13 cellular contexts compared by ENCODE assay signal in the genomic region with DNA sequence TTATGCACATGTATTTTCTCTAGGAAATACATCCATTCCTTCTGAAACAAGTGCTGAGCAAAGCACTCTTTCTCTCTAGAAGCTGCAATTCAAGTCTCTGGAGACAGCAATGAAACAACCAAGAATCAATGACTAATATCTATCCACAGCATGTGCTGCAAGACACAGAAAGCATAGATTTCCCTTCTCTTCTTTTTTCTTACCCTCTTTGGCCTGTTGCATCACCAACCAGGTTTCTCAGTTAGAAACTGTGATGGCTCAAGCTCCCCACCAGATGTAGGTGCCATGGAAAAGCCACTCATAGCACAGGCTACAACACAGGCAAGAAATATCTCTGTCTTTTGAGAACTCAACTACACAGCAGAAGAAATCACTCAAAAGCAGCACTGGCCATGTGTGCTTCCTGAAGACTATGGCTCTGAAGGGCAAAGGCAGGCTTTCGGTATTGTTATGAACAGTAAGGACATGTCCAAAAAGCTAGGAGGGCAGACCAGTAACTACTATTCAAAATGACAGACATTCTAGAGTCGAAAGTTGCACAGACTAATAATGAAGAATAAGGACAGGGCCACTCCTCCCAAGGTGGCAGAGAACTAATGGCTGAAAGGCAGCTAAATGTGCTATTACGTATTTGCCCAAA. TPM values are rescaled to one million over a fixed set of nuclear protein-coding genes. Genes with fewer than 3 reads are reported as not detected.
DNase-seq lines count a peak whose midpoint lies in the region; ATAC-seq and TF ChIP-seq lines count a peak whose summit lies in the region.
"Had no signal": no experiment of that assay in that cellular context is flagged by ENCODE, and none has a peak within 500 bp of the region (broad histone marks: within the 10 kb centered on the region; RNA-seq: fewer than 3 reads in every experiment).

No MANE protein-coding gene starts in this region.

- TF ChIP-seq CTCF in natural killer cell (IDR thresholded peaks at IDR 0.05) (no peak), epithelial cell of esophagus (IDR thresholded peaks at IDR 0.05; ENCODE audit: insufficient read depth, low read depth, low read length, missing control alignments) (no peak)

- H3K36me3 Mint-ChIP-seq in natural killer cell treated with Interleukin-12 subunit alpha and Interleukin-12 subunit beta and Interleukin-15 and Interleukin-18, amount 100 ng/mL, for 72 hours = peaks cover 7% of the 10 kb centered on the region
- H3K36me3 Mint-ChIP-seq in natural killer cell = no peaks in the 10 kb centered on the region

- no peaks in the 10 kb centered on the region for H3K9me3 Mint-ChIP-seq in natural killer cell treated with Interleukin-12 subunit alpha and Interleukin-12 subunit beta and Interleukin-15 and Interleukin-18, amount 100 ng/mL, for 72 hours
- no peaks in the 10 kb centered on the region for H3K9me3 Mint-ChIP-seq in natural killer cell
- H3K9me3 Mint-ChIP-seq: central memory CD8-positive, alpha-beta T cell had no signal

- peak overlapping the region; percentile 40 to 68 for H3K27ac Mint-ChIP-seq in natural killer cell treated with Interleukin-12 subunit alpha and Interleukin-12 subunit beta and Interleukin-15 and Interleukin-18, amount 100 ng/mL, for 72 hours
- no peak overlapping the region for H3K27ac Mint-ChIP-seq in natural killer cell

- intact Hi-C loops in natural killer cell (cut with micrococcal nuclease) (no loop called here), left colon (cut with DNase I, micrococcal nuclease) (no loop called here)

- no peak for DNase-seq in natural killer cell treated with Interleukin-12 subunit alpha and Interleukin-12 subunit beta and Interleukin-15 and Interleukin-18, amount 100 ng/mL, for 72 hours (ENCODE audit: low spot score)
- no peak for DNase-seq in natural killer cell
- peak; percentile 31 for DNase-seq in epithelial cell of esophagus (ENCODE audit: low read depth)
- no peak for DNase-seq in left colon
- DNase-seq in NCI-H446 treated with DMSO at 0.1 percent for 48 hours (lab: John Stamatoyannopoulos, UW) = no peak
- no peak for DNase-seq in D341Med (ENCODE audit: low spot score)
- DNase-seq: activated CD8-positive, alpha-beta memory T cell treated with anti-CD3 and anti-CD28 coated beads, Interleukin-2, amount 50 U/mL, for 4 hours; hypothalamus; posterior cingulate gyrus; thyroid gland had no signal

- peak overlapping the region; percentile 44 for H3K4me3 Mint-ChIP-seq in natural killer cell treated with Interleukin-12 subunit alpha and Interleukin-12 subunit beta and Interleukin-15 and Interleukin-18, amount 100 ng/mL, for 72 hours
- H3K4me3 Mint-ChIP-seq in natural killer cell = no peak overlapping the region
- H3K4me3 Mint-ChIP-seq: central memory CD8-positive, alpha-beta T cell had no signal

- peaks cover 52 to 60% of the 10 kb centered on the region in 2 donors for H3K4me1 Mint-ChIP-seq in natural killer cell treated with Interleukin-12 subunit alpha and Interleukin-12 subunit beta and Interleukin-15 and Interleukin-18, amount 100 ng/mL, for 72 hours (ENCODE audit: low read depth in 2 of 2)
- H3K4me1 Mint-ChIP-seq in natural killer cell = peaks cover 60 to 73% of the 10 kb centered on the region in 2 donors

- peak; percentile 87 to 88 for ATAC-seq in natural killer cell treated with Interleukin-12 subunit alpha and Interleukin-12 subunit beta and Interleukin-15 and Interleukin-18, amount 100 ng/mL, for 72 hours
- ATAC-seq in natural killer cell (no peak), HG03354 (IDR thresholded peaks at IDR 0.05; ENCODE audit: poor library complexity, severe bottlenecking, unreplicated experiment) (peak; percentile 52), left colon (no peak), HG03342 (IDR thresholded peaks at IDR 0.05; ENCODE audit: unreplicated experiment) (no peak)

- no peaks in the 10 kb centered on the region for H3K27me3 Mint-ChIP-seq in natural killer cell treated with Interleukin-12 subunit alpha and Interleukin-12 subunit beta and Interleukin-15 and Interleukin-18, amount 100 ng/mL, for 72 hours
- H3K27me3 Mint-ChIP-seq in natural killer cell (ENCODE audit: low read depth in 2 of 2) = no peaks in the 10 kb centered on the region
- H3K27me3 Mint-ChIP-seq: central memory CD8-positive, alpha-beta T cell had no signal

- no peak overlapping the region for H3K4me3 ChIP-seq in epithelial cell of esophagus (ENCODE audit: low read length)
- H3K4me3 ChIP-seq: thyroid gland had no signal

RNA-seq across cellular contexts. Expression of a gene that starts 15.5 kb away (rescaled TPM):
- 100 to 1,000 TPM in 1 of 2 donors, 10 to 100 TPM in 1; 63.8 to 122 TPM for total RNA-seq in natural killer cell treated with Interleukin-12 subunit alpha and Interleukin-12 subunit beta and Interleukin-15 and Interleukin-18, amount 100 ng/mL, for 72 hours
- total RNA-seq in natural killer cell (10 to 100 TPM; 62.3 to 100.0 (median 78.6) TPM), left colon (100 to 1,000 TPM; 152 to 171 TPM)

RNA-seq across cellular contexts. Expression of a gene that starts 15.5 kb away (rescaled TPM):
- total RNA-seq in natural killer cell treated with Interleukin-12 subunit alpha and Interleukin-12 subunit beta and Interleukin-15 and Interleukin-18, amount 100 ng/mL, for 72 hours = 10 to 100 TPM; 50.7 to 75.7 TPM
- total RNA-seq in natural killer cell (10 to 100 TPM; 32.8 to 46.6 (median 36.0) TPM), left colon (10 to 100 TPM; 18.9 to 22.2 TPM)

Comparison
In these comparisons a context has a peak if more than half of its experiments do, and no peak if none do; other contexts are left out.
1. ATAC-seq: peak in natural killer cell treated with Interleukin-12 subunit alpha and Interleukin-12 subunit beta and Interleukin-15 and Interleukin-18, amount 100 ng/mL, for 72 hours (2 of 2) and HG03354 (single experiment); none in natural killer cell (0 of 3), left colon (single experiment) and HG03342 (single experiment).
2. H3K27ac Mint-ChIP-seq: peak in natural killer cell treated with Interleukin-12 subunit alpha and Interleukin-12 subunit beta and Interleukin-15 and Interleukin-18, amount 100 ng/mL, for 72 hours (2 of 2); none in natural killer cell (0 of 2).